In genomic region chr17:38577244-38577643, GRCh38 we compare ENCODE assay signal across 23 cellular contexts. TPM values are rescaled to one million over a fixed set of nuclear protein-coding genes. Genes with fewer than 3 reads are reported as not detected.
A peak's percentile ranks its signal among the peaks of the same experiment; 100 is the strongest.
DNase-seq lines count a peak whose midpoint lies in the region; ATAC-seq and TF ChIP-seq lines count a peak whose summit lies in the region.
"Had no signal": no experiment of that assay in that cellular context is flagged by ENCODE, and none has a peak within 500 bp of the region (broad histone marks: within the 10 kb centered on the region; RNA-seq: fewer than 3 reads in every experiment).

No MANE protein-coding gene starts in this region.

- CTCF ChIA-PET in Calu3 (lab: Charles Lee), result interaction anchor here (0.8 to 5.3 kb wide), 3 partner anchors 18 to 253 kb away, joined by 3 to 56 read pairs (median 12); no protein-coding TSS in a partner anchor

- H2AFZ ChIP-seq in smooth muscle cell (ENCODE audit: low read depth) (no peak overlapping the region), GM23248 (no peak overlapping the region)

- no TSS peak for BruUV-seq in Calu3 (replicated peaks; lab: Mats Ljungman, UMichigan)

- 62% methylated on average over 3 of the region's 3 CpGs for WGBS in smooth muscle cell (ENCODE audit: low lambda C conversion rate)
- WGBS in GM23248 (ENCODE audit: low coverage in 1 of 2, low lambda C conversion rate in 2 of 2, missing lambda C conversion rate in 2 of 2), 2 experiments, result 59 to 80% methylated on average over 3 of the region's 3 CpGs

- H3K27ac ChIP-seq in angular gyrus (ENCODE audit: low read depth, low read length) (peak overlapping the region; percentile 6), smooth muscle cell (ENCODE audit: low read depth) (no peak overlapping the region), GM23248 (no peak overlapping the region)
- H3K27ac ChIP-seq: right atrium auricular region had no signal

- no peak overlapping the region for H3K4me3 ChIP-seq in kidney epithelial cell (ENCODE audit: low read depth, low read length)
- H3K4me3 ChIP-seq in smooth muscle cell, result no peak overlapping the region
- H3K4me3 ChIP-seq in GM23248, result no peak overlapping the region
- H3K4me3 ChIP-seq: right atrium auricular region had no signal

- H4K20me1 ChIP-seq in smooth muscle cell (ENCODE audit: low read depth) (no peaks in the 10 kb centered on the region), GM23248 (ENCODE audit: insufficient read depth) (no peaks in the 10 kb centered on the region)

- H3K9me3 Mint-ChIP-seq in Calu3 (ENCODE audit: low read depth, unreplicated experiment), result no peaks in the 10 kb centered on the region
- H3K9me3 Mint-ChIP-seq: activated CD8-positive, alpha-beta T cell treated with anti-CD3 and anti-CD28 coated beads for 36 hours; brain; memory B cell had no signal

- H3F3A ChIP-seq in smooth muscle cell (ENCODE audit: low read depth), result no peaks in the 10 kb centered on the region
- no peaks in the 10 kb centered on the region for H3F3A ChIP-seq in GM23248 (ENCODE audit: insufficient read depth)

- no peak overlapping the region for H3K4me3 Mint-ChIP-seq in Calu3 (ENCODE audit: low read depth, unreplicated experiment)
- H3K4me3 Mint-ChIP-seq: activated CD8-positive, alpha-beta T cell treated with anti-CD3 and anti-CD28 coated beads for 36 hours; memory B cell had no signal

- ATAC-seq in esophagus mucosa (no peak), HG03457 (IDR thresholded peaks at IDR 0.05; ENCODE audit: unreplicated experiment) (no peak)
- ATAC-seq: activated CD8-positive, alpha-beta T cell treated with anti-CD3 and anti-CD28 coated beads for 36 hours; left colon had no signal

- in situ Hi-C loops in GM23248 (cut with MboI), result no loop called here

- DNase-seq in Calu3, result no peak
- DNase-seq in HT-29 (ENCODE audit: low spot score), result peak; percentile 62
- DNase-seq in kidney epithelial cell (ENCODE audit: low read depth), result no peak
- no peak for DNase-seq in smooth muscle cell (lab: John Stamatoyannopoulos, UW; ENCODE audit: unreplicated experiment)
- no peak for DNase-seq in GM23248
- DNase-seq: activated CD8-positive, alpha-beta T cell treated with anti-CD3 and anti-CD28 coated beads for 36 hours; activated effector memory CD4-positive, alpha-beta T cell treated with anti-CD3 and anti-CD28 coated beads, Interleukin-2, amount 50 U/mL, for 16 hours; activated T-cell treated with anti-CD3 and anti-CD28 coated beads for 4 hours; cortex of kidney; HCEC 1CT; left colon; naive B cell; NCI-H1048; NCI-H2029; NCI-H446 treated with DMSO at 0.1 percent for 48 hours; T-helper 9 cell had no signal

- H3K4me1 ChIP-seq in smooth muscle cell (ENCODE audit: low read depth) (peaks cover 19% of the 10 kb centered on the region), GM23248 (ENCODE audit: insufficient read depth) (no peaks in the 10 kb centered on the region; the same call in 1 of the 2 replicates)

- H3K36me3 ChIP-seq in kidney epithelial cell (ENCODE audit: control insufficient read depth, insufficient read depth, low read length), result no peaks in the 10 kb centered on the region
- no peaks in the 10 kb centered on the region for H3K36me3 ChIP-seq in smooth muscle cell (ENCODE audit: low read depth)
- no peaks in the 10 kb centered on the region for H3K36me3 ChIP-seq in GM23248 (ENCODE audit: low read depth)
- H3K36me3 ChIP-seq: right atrium auricular region had no signal

- H3K27me3 ChIP-seq in kidney epithelial cell (ENCODE audit: control insufficient read depth, insufficient read depth, low read length) (peaks cover 75% of the 10 kb centered on the region), smooth muscle cell (ENCODE audit: low read depth) (peaks cover 79% of the 10 kb centered on the region), GM23248 (replicated peaks; ENCODE audit: insufficient read depth) (peaks cover 30% of the 10 kb centered on the region)

- H3K27ac Mint-ChIP-seq in Calu3 (ENCODE audit: unreplicated experiment), result no peak overlapping the region
- H3K27ac Mint-ChIP-seq: activated CD8-positive, alpha-beta T cell treated with anti-CD3 and anti-CD28 coated beads for 36 hours; CD14-positive monocyte; memory B cell; naive B cell had no signal

- H3K79me2 ChIP-seq in smooth muscle cell (ENCODE audit: low read depth) (no peaks in the 10 kb centered on the region), GM23248 (ENCODE audit: insufficient read depth) (no peaks in the 10 kb centered on the region)

- H3K4me1 Mint-ChIP-seq in Calu3 (ENCODE audit: low read depth, unreplicated experiment), result peaks cover 29% of the 10 kb centered on the region

- TF ChIP-seq CTCF in Calu3 (IDR thresholded peaks at IDR 0.05; ENCODE audit: unreplicated experiment) (peak; percentile 36), kidney epithelial cell (IDR thresholded peaks at IDR 0.05; ENCODE audit: insufficient read depth, low read length, poor library complexity, severe bottlenecking) (peak; percentile 13), smooth muscle cell (IDR thresholded peaks at IDR 0.05; ENCODE audit: borderline replicate concordance, insufficient read depth, poor library complexity, severe bottlenecking) (no peak)

- no peaks in the 10 kb centered on the region for H3K9me2 ChIP-seq in GM23248 (ENCODE audit: insufficient read depth)

- H3K27me3 Mint-ChIP-seq in Calu3 (ENCODE audit: unreplicated experiment), result peaks cover 78% of the 10 kb centered on the region

- no peak overlapping the region for H3K9ac ChIP-seq in smooth muscle cell (ENCODE audit: low read depth)
- H3K9ac ChIP-seq in GM23248, result no peak overlapping the region

- H3K4me2 ChIP-seq in smooth muscle cell (no peak overlapping the region), GM23248 (ENCODE audit: unreplicated experiment) (no peak overlapping the region)

- H3K9me3 ChIP-seq in smooth muscle cell (replicated peaks; ENCODE audit: low read depth) (no peaks in the 10 kb centered on the region), GM23248 (ENCODE audit: low read depth) (no peaks in the 10 kb centered on the region)
- H3K9me3 ChIP-seq: right atrium auricular region had no signal

- intact Hi-C loops in Calu3 (cut with micrococcal nuclease; ENCODE audit: unreplicated experiment), result no loop called here

- no peaks in the 10 kb centered on the region for H3K36me3 Mint-ChIP-seq in Calu3 (ENCODE audit: insufficient read depth, unreplicated experiment)
- H3K36me3 Mint-ChIP-seq: brain, memory B cell had no signal

RNA-seq across cellular contexts. Expression of gene SRCIN1, which starts 28.5 kb away (rescaled TPM):
- total RNA-seq in Calu3 (2022) (46.6 and 46.7 TPM in 2 replicates), kidney epithelial cell (0.27 and 0.84 TPM in 2 replicates), smooth muscle cell (0.09 and 0.90 TPM in 2 replicates), esophagus mucosa (6.6 TPM)
- 4.9 and 6.0 TPM in 2 replicates for total RNA-seq in HT-29 (2014; rRNA removed; shearing (Covaris generic))
- polyA plus RNA-seq in smooth muscle cell (0.16 and 0.72 TPM in 2 replicates), GM23248 (2016; fragmentation: Nextera tagmentation; extraction: Ambion mirVana) (not detected in 2 replicates)
- not detected in 2 replicates for total RNA-seq in GM23248 (2014; rRNA removed; shearing (Covaris generic))
- polyA plus RNA-seq: CD14-positive monocyte had no signal
